In genomic region chr13:45412274-45413049, GRCh38 we compare ENCODE assay signal across 23 cellular contexts. TPM values are rescaled to one million over a fixed set of nuclear protein-coding genes. Genes with fewer than 3 reads are reported as not detected.
DNase-seq lines count a peak whose midpoint lies in the region; ATAC-seq and TF ChIP-seq lines count a peak whose summit lies in the region.
"Had no signal": no experiment of that assay in that cellular context is flagged by ENCODE, and none has a peak within 500 bp of the region (broad histone marks: within the 10 kb centered on the region; RNA-seq: fewer than 3 reads in every experiment).

No MANE protein-coding gene starts in this region.

- no peaks in the 10 kb centered on the region for H3K9me3 ChIP-seq in mesenchymal stem cell (ENCODE audit: control insufficient read depth, low read length)
- no peaks in the 10 kb centered on the region for H3K9me3 ChIP-seq in esophagus muscularis mucosa
- H3K9me3 ChIP-seq: mucosa of descending colon, SJSA1, upper lobe of left lung had no signal

- H3K9me3 Mint-ChIP-seq in stimulated activated naive CD8-positive, alpha-beta T cell treated with anti-CD3 and anti-CD28 coated beads, Interleukin-15, amount 100 ng/mL, for 72 hours = no peaks in the 10 kb centered on the region
- H3K9me3 Mint-ChIP-seq: activated naive CD4-positive, alpha-beta T cell treated with anti-CD3 and anti-CD28 coated beads, Interleukin-2, amount 10 ng/mL, durations not matched to agents 7 days and 5 days had no signal

- peaks cover 15 to 26% of the 10 kb centered on the region in 2 experiments for H3K36me3 ChIP-seq in mesenchymal stem cell (ENCODE audit: control insufficient read depth in 1 of 2, insufficient read depth in 2 of 2, low read depth in 1 of 2, low read length in 2 of 2)
- peaks cover 20 to 37% (median 30%) of the 10 kb centered on the region in 4 donors for H3K36me3 ChIP-seq in esophagus muscularis mucosa

- peak; percentile 47 for ATAC-seq in stimulated activated naive CD8-positive, alpha-beta T cell treated with anti-CD3 and anti-CD28 coated beads, Interleukin-15, amount 100 ng/mL, for 72 hours
- no peak for ATAC-seq in stimulated activated naive CD8-positive, alpha-beta T cell treated with anti-CD3 and anti-CD28 coated beads, Interleukin-15, Interleukin-2, amounts not matched to agents 100 U/mL and 50 U/mL, for 24 hours
- peak; percentile 9 for ATAC-seq in esophagus mucosa
- ATAC-seq: activated CD4-positive, alpha-beta T cell treated with anti-CD3 and anti-CD28 coated beads for 36 hours; mucosa of descending colon had no signal

- H3K18ac ChIP-seq in mesenchymal stem cell (ENCODE audit: low read depth in 1 of 2, low read length in 2 of 2) = peak overlapping the region in 1 of 2 experiments; percentile 28

- no peak overlapping the region for H3K9ac ChIP-seq in mesenchymal stem cell (ENCODE audit: low read length)
- H3K9ac ChIP-seq: GM23248 had no signal

- peaks cover 27% of the 10 kb centered on the region for H3K4me1 Mint-ChIP-seq in stimulated activated naive CD8-positive, alpha-beta T cell treated with anti-CD3 and anti-CD28 coated beads, Interleukin-15, amount 100 ng/mL, for 72 hours

- H3K4me1 ChIP-seq in mesenchymal stem cell (ENCODE audit: control insufficient read depth, insufficient read depth, low read depth, low read length) (peaks cover 14% of the 10 kb centered on the region), esophagus muscularis mucosa (peaks cover 15 to 42% (median 30%) of the 10 kb centered on the region in 4 donors)

- H2BK120ac ChIP-seq in mesenchymal stem cell (ENCODE audit: low read depth, low read length) = no peak overlapping the region

- 99% methylated on average over 4 of the region's 4 CpGs for WGBS in mesenchymal stem cell
- 89% methylated on average over 4 of the region's 4 CpGs for WGBS in esophagus muscularis mucosa

- H3K4ac ChIP-seq in mesenchymal stem cell (ENCODE audit: low read depth in 1 of 2, low read length in 2 of 2) = peak overlapping the region in 1 of 2 experiments; percentile 58

- no peak for DNase-seq in stimulated activated naive CD8-positive, alpha-beta T cell treated with anti-CD3 and anti-CD28 coated beads, Interleukin-15, amount 100 ng/mL, for 72 hours
- no peak for DNase-seq in stimulated activated naive CD8-positive, alpha-beta T cell treated with anti-CD3 and anti-CD28 coated beads, Interleukin-15, Interleukin-2, amounts not matched to agents 100 U/mL and 50 U/mL, for 24 hours
- DNase-seq in mesenchymal stem cell (peak; percentile 56), germinal center (ENCODE audit: low spot score) (no peak), esophagus muscularis mucosa (ENCODE audit: extremely low spot score) (no peak), KBM-7 (no peak), DMS 273 (lab: John Stamatoyannopoulos, UW; ENCODE audit: unreplicated experiment) (no peak)
- DNase-seq: activated CD4-positive, alpha-beta T cell treated with anti-CD3 and anti-CD28 coated beads for 36 hours; activated naive CD4-positive, alpha-beta T cell treated with anti-CD3 and anti-CD28 coated beads, Interleukin-2, amount 10 ng/mL, durations not matched to agents 7 days and 5 days; activated T-cell treated with anti-CD3 and anti-CD28 coated beads for 4 hours; C1 segment of cervical spinal cord; cortex of kidney; DMS153; erythroblast; GM23248; left cardiac atrium; mucosa of descending colon; NCI-H2081; NCI-H510A treated with DMSO at 0.1 percent for 48 hours; T1000; upper lobe of left lung had no signal

- peaks cover 18% of the 10 kb centered on the region for H3K79me1 ChIP-seq in mesenchymal stem cell (replicated peaks; ENCODE audit: low read length, poor library complexity, severe bottlenecking)

- no peak overlapping the region for H2BK5ac ChIP-seq in mesenchymal stem cell (ENCODE audit: low read depth, low read length, poor library complexity, severe bottlenecking)

- H2BK12ac ChIP-seq in mesenchymal stem cell (ENCODE audit: low read length in 2 of 2) = no peak overlapping the region

- peak overlapping the region in 1 of 2 experiments; percentile 40 for H3K14ac ChIP-seq in mesenchymal stem cell (ENCODE audit: low read length in 2 of 2)

- no peak for TF ChIP-seq EP300 in esophagus muscularis mucosa (IDR thresholded peaks at IDR 0.05)

- no peaks in the 10 kb centered on the region for H3K27me3 Mint-ChIP-seq in stimulated activated naive CD8-positive, alpha-beta T cell treated with anti-CD3 and anti-CD28 coated beads, Interleukin-15, amount 100 ng/mL, for 72 hours
- H3K27me3 Mint-ChIP-seq: activated CD4-positive, alpha-beta T cell treated with anti-CD3 and anti-CD28 coated beads for 36 hours; activated naive CD4-positive, alpha-beta T cell treated with anti-CD3 and anti-CD28 coated beads, Interleukin-2, amount 10 ng/mL, durations not matched to agents 7 days and 5 days had no signal

- TF ChIP-seq POLR2A in esophagus muscularis mucosa (IDR thresholded peaks at IDR 0.05; ENCODE audit: low read depth) = no peak

- in situ Hi-C loops in KBM-7 (cut with MboI; ENCODE audit: low pct_unique_long_range_greater_than_20kb, low sequenced_read_pairs) = no loop called here

- peak overlapping the region; percentile 94 for H2AK5ac ChIP-seq in mesenchymal stem cell (ENCODE audit: low read length, severe bottlenecking)

- no peak overlapping the region for H3K27ac Mint-ChIP-seq in stimulated activated naive CD8-positive, alpha-beta T cell treated with anti-CD3 and anti-CD28 coated beads, Interleukin-15, amount 100 ng/mL, for 72 hours
- H3K27ac Mint-ChIP-seq: activated CD4-positive, alpha-beta T cell treated with anti-CD3 and anti-CD28 coated beads for 36 hours; activated naive CD4-positive, alpha-beta T cell treated with anti-CD3 and anti-CD28 coated beads, Interleukin-2, amount 10 ng/mL, durations not matched to agents 7 days and 5 days had no signal

- no peak overlapping the region for H2AFZ ChIP-seq in mesenchymal stem cell (ENCODE audit: low read depth, low read length)
- H2AFZ ChIP-seq: GM23248 had no signal

- H3K27ac ChIP-seq in mesenchymal stem cell (ENCODE audit: low read length, poor library complexity, severe bottlenecking) (peak overlapping the region; percentile 86), esophagus muscularis mucosa (replicated peaks in 1 of 4) (no peak overlapping the region)
- H3K27ac ChIP-seq: GM23248, SJSA1 had no signal

- TF ChIP-seq CTCF in esophagus muscularis mucosa (IDR thresholded peaks at IDR 0.05) = no peak

- no peak overlapping the region for H4K91ac ChIP-seq in mesenchymal stem cell (ENCODE audit: low read length)

- H3K23ac ChIP-seq in mesenchymal stem cell (ENCODE audit: low read length in 2 of 2) = no peak overlapping the region

- intact Hi-C loops in esophagus muscularis mucosa (cut with DNase I) = no loop called here

- H4K8ac ChIP-seq in mesenchymal stem cell (ENCODE audit: low read length) = no peak overlapping the region

- H3K4me3 ChIP-seq in mesenchymal stem cell (ENCODE audit: insufficient read depth in 1 of 2, low read depth in 1 of 2, low read length in 2 of 2) (no peak overlapping the region), esophagus muscularis mucosa (no peak overlapping the region)
- H3K4me3 ChIP-seq: GM23248, mucosa of descending colon, SJSA1, upper lobe of left lung had no signal

- no peak overlapping the region for H3K4me2 ChIP-seq in mesenchymal stem cell (ENCODE audit: low read length, poor library complexity, severe bottlenecking)

- H2BK15ac ChIP-seq in mesenchymal stem cell (ENCODE audit: low read depth, poor library complexity, severe bottlenecking) = no peak overlapping the region

- H3K27me3 ChIP-seq in mesenchymal stem cell (ENCODE audit: control insufficient read depth in 1 of 2, insufficient read depth in 1 of 2, low read length in 2 of 2) (no peaks in the 10 kb centered on the region), esophagus muscularis mucosa (no peaks in the 10 kb centered on the region)
- H3K27me3 ChIP-seq: SJSA1, upper lobe of left lung had no signal

- H3K4me3 Mint-ChIP-seq in stimulated activated naive CD8-positive, alpha-beta T cell treated with anti-CD3 and anti-CD28 coated beads, Interleukin-15, amount 100 ng/mL, for 72 hours = no peak overlapping the region
- H3K4me3 Mint-ChIP-seq: activated CD4-positive, alpha-beta T cell treated with anti-CD3 and anti-CD28 coated beads for 36 hours; activated naive CD4-positive, alpha-beta T cell treated with anti-CD3 and anti-CD28 coated beads, Interleukin-2, amount 10 ng/mL, durations not matched to agents 7 days and 5 days had no signal

RNA-seq across cellular contexts. Expression of gene SLC25A30, which starts 5.7 kb away (rescaled TPM):
- total RNA-seq in esophagus mucosa (7.3 TPM), esophagus muscularis mucosa (10 to 100 TPM in 3 of 4 donors, 1 to 10 TPM in 1; 8.8 to 13.4 (median 10.3) TPM)
- polyA plus RNA-seq in mesenchymal stem cell (2013, experiment 1 of 2) = 20.4 TPM
- polyA plus RNA-seq in mesenchymal stem cell (2013, experiment 2 of 2) = 22.7 TPM

RNA-seq across cellular contexts. Expression of gene COG3, which starts 52.3 kb away (rescaled TPM):
- 16.3 TPM for total RNA-seq in esophagus mucosa
- 19.8 TPM for polyA plus RNA-seq in mesenchymal stem cell (2013, experiment 1 of 2)
- 24.8 TPM for polyA plus RNA-seq in mesenchymal stem cell (2013, experiment 2 of 2)
- 10 to 100 TPM; 17.7 to 28.2 (median 21.3) TPM for total RNA-seq in esophagus muscularis mucosa
